ENCODE assay signal across 21 cellular contexts in genomic region chr14:51382506-51382905, GRCh38.
A peak's percentile ranks its signal among the peaks of the same experiment; 100 is the strongest.
DNase-seq lines count a peak whose midpoint lies in the region; ATAC-seq and TF ChIP-seq lines count a peak whose summit lies in the region.
"Had no signal": no experiment of that assay in that cellular context is flagged by ENCODE, and none has a peak within 500 bp of the region (broad histone marks: within the 10 kb centered on the region; RNA-seq: fewer than 3 reads in every experiment).

No MANE protein-coding gene starts in this region.

- H3K36me3 ChIP-seq in thyroid gland = no peaks in the 10 kb centered on the region
- H3K36me3 ChIP-seq: lower lobe of right lung, sigmoid colon, tibial nerve had no signal

- no peaks in the 10 kb centered on the region for H3K9me3 ChIP-seq in thyroid gland
- H3K9me3 ChIP-seq: lower lobe of right lung, sigmoid colon, tibial nerve had no signal

- ATAC-seq in esophagus mucosa = peak; percentile 98
- no peak for ATAC-seq in GM19463 (IDR thresholded peaks at IDR 0.05; ENCODE audit: unreplicated experiment)

- intact Hi-C loops in thyroid gland (cut with DNase I) = no loop called here

- H3K4me1 ChIP-seq in thyroid gland = no peaks in the 10 kb centered on the region

- no peak overlapping the region for H3K27ac ChIP-seq in thyroid gland
- H3K27ac ChIP-seq: GM23248, lower lobe of right lung, sigmoid colon, tibial nerve had no signal

- TF ChIP-seq POLR2A in thyroid gland (IDR thresholded peaks at IDR 0.05) = no peak

- DNase-seq in NCI-H128 (lab: John Stamatoyannopoulos, UW; ENCODE audit: unreplicated experiment) = peak; percentile 30
- DNase-seq in NCI-H82 (lab: John Stamatoyannopoulos, UW) = peak; percentile 93
- peak; percentile 88 for DNase-seq in renal cortical epithelial cell (ENCODE audit: low read depth)
- DNase-seq in thyroid gland = no peak
- no peak for DNase-seq in SHP77 (lab: John Stamatoyannopoulos, UW)
- DNase-seq in foreskin melanocyte = no peak
- DNase-seq: activated CD4-positive, alpha-beta T cell treated with anti-CD3 and anti-CD28 coated beads, Interleukin-2, amount 50 U/mL, for 4 hours; activated naive CD4-positive, alpha-beta T cell; anterior cingulate cortex; erythroblast; GM23248; lower lobe of right lung; NCI-H146; NCI-H510A; SIG-M5; sigmoid colon; stimulated activated CD4-positive, alpha-beta T cell treated with anti-CD3 and anti-CD28 coated beads, Interleukin-1b, Interleukin-23, amount 100 ng/mL, for 48 hours; stimulated activated naive CD4-positive, alpha-beta T cell had no signal

- TF ChIP-seq CTCF in thyroid gland (IDR thresholded peaks at IDR 0.05) = no peak

- no peak overlapping the region for H3K4me3 ChIP-seq in thyroid gland (replicated peaks in 1 of 3)
- H3K4me3 ChIP-seq: GM23248, lower lobe of right lung, sigmoid colon, tibial nerve had no signal

- H3K27me3 ChIP-seq in thyroid gland = no peaks in the 10 kb centered on the region
- H3K27me3 ChIP-seq: sigmoid colon, tibial nerve had no signal

- 86 to 94% methylated on average over 2 of the region's 2 CpGs for WGBS in thyroid gland, 2 donors

Comparison
In these comparisons a context has a peak if more than half of its experiments do, and no peak if none do; other contexts are left out.
1. DNase-seq: peak in NCI-H128 (single experiment), NCI-H82 (single experiment) and renal cortical epithelial cell (single experiment); none in thyroid gland (0 of 2), SHP77 (0 of 2) and foreskin melanocyte (single experiment).